ENCODE assay signal across 9 cellular contexts in the genomic region with DNA sequence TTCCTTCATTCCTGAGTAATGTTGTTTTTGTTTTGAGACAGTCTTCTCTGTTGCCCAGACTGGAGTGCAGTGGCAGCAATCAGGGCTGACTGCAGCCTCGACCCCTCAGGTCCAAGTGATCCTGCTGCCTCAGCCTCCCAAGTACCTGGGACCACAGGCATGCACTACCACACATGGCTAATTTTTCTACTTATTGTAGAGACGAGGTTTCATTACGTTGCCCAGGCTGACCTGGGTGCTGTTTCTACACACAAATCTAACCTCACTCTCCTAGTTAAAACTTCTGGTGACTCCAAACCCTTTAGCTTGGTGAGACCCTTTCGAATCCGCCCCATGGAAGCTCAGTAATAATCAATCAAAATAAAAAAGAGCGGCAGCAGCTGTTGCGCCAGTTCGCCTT. TPM values are rescaled to one million over a fixed set of nuclear protein-coding genes. Genes with fewer than 3 reads are reported as not detected.
DNase-seq lines count a peak whose midpoint lies in the region; ATAC-seq and TF ChIP-seq lines count a peak whose summit lies in the region.
"Had no signal": no experiment of that assay in that cellular context is flagged by ENCODE, and none has a peak within 500 bp of the region (broad histone marks: within the 10 kb centered on the region; RNA-seq: fewer than 3 reads in every experiment).

No MANE protein-coding gene starts in this region.

- no peak overlapping the region for H2AFZ ChIP-seq in neuron (ENCODE audit: low read depth, low read length)

- no TSS peak for BruUV-seq in Calu3 (replicated peaks; lab: Mats Ljungman, UMichigan)

- H3K4me1 ChIP-seq in NT2/D1 (ENCODE audit: insufficient read depth, insufficient read length), result no peaks in the 10 kb centered on the region
- peaks cover 19% of the 10 kb centered on the region for H3K4me1 ChIP-seq in neuron (ENCODE audit: insufficient read depth, low read length)

- no peaks in the 10 kb centered on the region for H3K27me3 Mint-ChIP-seq in Calu3 (ENCODE audit: unreplicated experiment)
- H3K27me3 Mint-ChIP-seq in effector memory CD8-positive, alpha-beta T cell, result no peaks in the 10 kb centered on the region

- H3K27me3 ChIP-seq in NT2/D1 (ENCODE audit: insufficient read depth, insufficient read length) (no peaks in the 10 kb centered on the region), neuron (ENCODE audit: insufficient read depth, low read length) (no peaks in the 10 kb centered on the region)
- H3K27me3 ChIP-seq: SJSA1 had no signal

- H3K27ac Mint-ChIP-seq in Calu3 (ENCODE audit: unreplicated experiment), result peak overlapping the region; percentile 93
- H3K27ac Mint-ChIP-seq in effector memory CD8-positive, alpha-beta T cell, result peak overlapping the region; percentile 95 to 98

- peaks cover 51% of the 10 kb centered on the region for H3K36me3 Mint-ChIP-seq in Calu3 (ENCODE audit: insufficient read depth, unreplicated experiment)
- H3K36me3 Mint-ChIP-seq in effector memory CD8-positive, alpha-beta T cell (ENCODE audit: insufficient read depth), result peaks cover 41% of the 10 kb centered on the region

- CTCF ChIA-PET in Calu3 (lab: Charles Lee), result no interaction called here

- H3K9me3 Mint-ChIP-seq in Calu3 (ENCODE audit: low read depth, unreplicated experiment), result peaks cover 6% of the 10 kb centered on the region
- H3K9me3 Mint-ChIP-seq in effector memory CD8-positive, alpha-beta T cell, result no peaks in the 10 kb centered on the region

- H3K4me3 ChIP-seq in NT2/D1 (ENCODE audit: insufficient read length, low read depth) (peak overlapping the region; percentile 95), neuron (ENCODE audit: low read length) (peak overlapping the region; percentile 73)

- peaks cover 39% of the 10 kb centered on the region for H3K4me1 Mint-ChIP-seq in Calu3 (ENCODE audit: low read depth, unreplicated experiment)
- H3K4me1 Mint-ChIP-seq in effector memory CD8-positive, alpha-beta T cell (ENCODE audit: low read depth in 2 of 2), result peaks cover 40 to 47% of the 10 kb centered on the region in 2 donors

- no peak for DNase-seq in Calu3
- DNase-seq in NT2/D1 (ENCODE audit: low read depth, low spot score), result no peak
- DNase-seq in effector memory CD8-positive, alpha-beta T cell, result no peak
- DNase-seq in NOMO-1 (lab: John Stamatoyannopoulos, UW; ENCODE audit: unreplicated experiment in 2 of 2), result no peak
- no peak for DNase-seq in DMS 273 (lab: John Stamatoyannopoulos, UW; ENCODE audit: unreplicated experiment)
- no peak for DNase-seq in NCI-H69 (lab: John Stamatoyannopoulos, UW)

- H3K9me3 ChIP-seq in NT2/D1 (ENCODE audit: insufficient read depth, low read length), result no peaks in the 10 kb centered on the region
- peaks cover 6% of the 10 kb centered on the region for H3K9me3 ChIP-seq in neuron (ENCODE audit: low read length)
- H3K9me3 ChIP-seq: SJSA1 had no signal

- ATAC-seq in effector memory CD8-positive, alpha-beta T cell (replicated peaks), result no peak
- no peak for ATAC-seq in GM18867 (IDR thresholded peaks at IDR 0.05; ENCODE audit: unreplicated experiment)

- H3K4me3 Mint-ChIP-seq in Calu3 (ENCODE audit: low read depth, unreplicated experiment), result peak overlapping the region; percentile 99
- peak overlapping the region; percentile 83 to 91 for H3K4me3 Mint-ChIP-seq in effector memory CD8-positive, alpha-beta T cell

- intact Hi-C loops in Calu3 (cut with micrococcal nuclease; ENCODE audit: unreplicated experiment), result loop anchor here (2.0 to 5.0 kb wide), 2 partner anchors 67 to 71 kb away; no protein-coding TSS in a partner anchor

- peaks cover 28% of the 10 kb centered on the region for H3K36me3 ChIP-seq in NT2/D1 (ENCODE audit: insufficient read depth, insufficient read length, low read length)
- H3K36me3 ChIP-seq in neuron (ENCODE audit: insufficient read depth, low read length), result peaks cover 10% of the 10 kb centered on the region

- no peak for TF ChIP-seq CTCF in Calu3 (IDR thresholded peaks at IDR 0.05; ENCODE audit: unreplicated experiment)

- H3K9ac ChIP-seq in NT2/D1 (ENCODE audit: insufficient read length, low read depth), result peak overlapping the region; percentile 99

RNA-seq across cellular contexts. Expression of gene TMEM116, which starts 1.3 kb away (rescaled TPM):
- total RNA-seq in Calu3 (2022), result 13.0 and 13.5 TPM in 2 replicates

RNA-seq across cellular contexts. Expression of gene ERP29, which starts 1.5 kb away (rescaled TPM):
- 162 and 165 TPM in 2 replicates for total RNA-seq in Calu3 (2022)
